ENCODE assay signal across 1 cellular context in the genomic region with DNA sequence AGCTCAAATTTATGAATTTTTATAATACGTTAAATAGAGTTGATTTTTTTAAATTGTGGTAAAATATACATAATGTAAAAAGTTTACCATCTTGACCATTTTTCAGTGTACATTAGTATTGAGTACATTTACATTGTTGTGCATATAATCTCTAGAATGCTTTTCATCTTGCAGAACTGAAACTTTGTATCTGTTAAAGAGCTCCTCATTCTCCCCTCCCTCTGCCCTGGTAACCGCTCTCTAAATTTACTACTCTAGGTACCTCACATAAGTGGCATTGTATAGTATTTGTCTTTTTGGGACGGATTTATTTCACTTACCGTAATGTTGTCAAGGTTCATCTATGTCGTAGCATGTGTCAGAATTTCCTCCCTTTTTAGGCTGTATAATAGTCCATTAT.
TF ChIP-seq lines count a peak whose summit lies in the region.

No MANE protein-coding gene starts in this region.

TF ChIP-seq in GM12878, 131 proteins besides CTCF, POLR2A, EP300 and RAD21 (continued from another document):
- TF ChIP-seq, protein P1, sequence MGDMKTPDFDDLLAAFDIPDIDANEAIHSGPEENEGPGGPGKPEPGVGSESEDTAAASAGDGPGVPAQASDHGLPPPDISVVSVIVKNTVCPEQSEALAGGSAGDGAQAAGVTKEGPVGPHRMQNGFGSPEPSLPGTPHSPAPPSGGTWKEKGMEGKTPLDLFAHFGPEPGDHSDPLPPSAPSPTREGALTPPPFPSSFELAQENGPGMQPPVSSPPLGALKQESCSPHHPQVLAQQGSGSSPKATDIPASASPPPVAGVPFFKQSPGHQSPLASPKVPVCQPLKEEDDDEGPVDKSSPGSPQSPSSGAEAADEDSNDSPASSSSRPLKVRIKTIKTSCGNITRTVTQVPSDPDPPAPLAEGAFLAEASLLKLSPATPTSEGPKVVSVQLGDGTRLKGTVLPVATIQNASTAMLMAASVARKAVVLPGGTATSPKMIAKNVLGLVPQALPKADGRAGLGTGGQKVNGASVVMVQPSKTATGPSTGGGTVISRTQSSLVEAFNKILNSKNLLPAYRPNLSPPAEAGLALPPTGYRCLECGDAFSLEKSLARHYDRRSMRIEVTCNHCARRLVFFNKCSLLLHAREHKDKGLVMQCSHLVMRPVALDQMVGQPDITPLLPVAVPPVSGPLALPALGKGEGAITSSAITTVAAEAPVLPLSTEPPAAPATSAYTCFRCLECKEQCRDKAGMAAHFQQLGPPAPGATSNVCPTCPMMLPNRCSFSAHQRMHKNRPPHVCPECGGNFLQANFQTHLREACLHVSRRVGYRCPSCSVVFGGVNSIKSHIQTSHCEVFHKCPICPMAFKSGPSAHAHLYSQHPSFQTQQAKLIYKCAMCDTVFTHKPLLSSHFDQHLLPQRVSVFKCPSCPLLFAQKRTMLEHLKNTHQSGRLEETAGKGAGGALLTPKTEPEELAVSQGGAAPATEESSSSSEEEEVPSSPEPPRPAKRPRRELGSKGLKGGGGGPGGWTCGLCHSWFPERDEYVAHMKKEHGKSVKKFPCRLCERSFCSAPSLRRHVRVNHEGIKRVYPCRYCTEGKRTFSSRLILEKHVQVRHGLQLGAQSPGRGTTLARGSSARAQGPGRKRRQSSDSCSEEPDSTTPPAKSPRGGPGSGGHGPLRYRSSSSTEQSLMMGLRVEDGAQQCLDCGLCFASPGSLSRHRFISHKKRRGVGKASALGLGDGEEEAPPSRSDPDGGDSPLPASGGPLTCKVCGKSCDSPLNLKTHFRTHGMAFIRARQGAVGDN (IDR thresholded peaks at IDR 0.05) = no peak
TF ChIP-seq in GM12878: peak in this region for 2.
